In genomic region chr6:136012198-136012884, GRCh38 we compare ENCODE assay signal across 13 cellular contexts.
DNase-seq lines count a peak whose midpoint lies in the region; ATAC-seq and TF ChIP-seq lines count a peak whose summit lies in the region.
"Had no signal": no experiment of that assay in that cellular context is flagged by ENCODE, and none has a peak within 500 bp of the region (broad histone marks: within the 10 kb centered on the region; RNA-seq: fewer than 3 reads in every experiment).

No MANE protein-coding gene starts in this region.

- no peak for TF ChIP-seq CTCF in astrocyte of the spinal cord (IDR thresholded peaks at IDR 0.05; ENCODE audit: low read depth, low read length)

- in situ Hi-C loops in astrocyte of the spinal cord (cut with HindIII; ENCODE audit: low sequenced_read_pairs): no loop called here

- peak; percentile 60 for DNase-seq in AG08395 (ENCODE audit: low spot score)
- peak; percentile 13 to 15 for DNase-seq in Kasumi-1 (lab: John Stamatoyannopoulos, UW)
- peak; percentile 91 for DNase-seq in astrocyte of the spinal cord (ENCODE audit: low read depth, low spot score)
- peak; percentile 92 for DNase-seq in iris pigment epithelial cell (ENCODE audit: low read depth)
- DNase-seq in T-helper 17 cell: no peak
- no peak for DNase-seq in NCI-H345 treated with DMSO at 0.1 percent for 48 hours (lab: John Stamatoyannopoulos, UW; ENCODE audit: unreplicated experiment)
- DNase-seq: activated CD4-positive, alpha-beta T cell treated with anti-CD3 and anti-CD28 coated beads, Interleukin-2, amount 10 ng/mL, durations not matched to agents 24 days and 14 days; activated naive CD4-positive, alpha-beta T cell; CD4-positive, CD25-positive, alpha-beta regulatory T cell; dorsolateral prefrontal cortex; upper lobe of left lung had no signal

- H3K9me3 Mint-ChIP-seq in activated T-helper 17 cell treated with anti-CD3 and anti-CD28 coated beads, Interleukin-2, amount 50 U/mL, for 72 hours: peaks cover 5% of the 10 kb centered on the region
- H3K9me3 Mint-ChIP-seq: activated CD4-positive, alpha-beta T cell treated with anti-CD3 and anti-CD28 coated beads, Interleukin-2, amount 10 ng/mL, durations not matched to agents 24 days and 14 days had no signal

- H3K9me3 ChIP-seq in T-helper 17 cell (ENCODE audit: control insufficient read depth, low read length, poor library complexity, severe bottlenecking): no peaks in the 10 kb centered on the region
- H3K9me3 ChIP-seq: upper lobe of left lung had no signal

- ATAC-seq in HG02623 (IDR thresholded peaks at IDR 0.05; ENCODE audit: unreplicated experiment) (no peak), T-helper 17 cell (no peak)
- ATAC-seq in activated T-helper 17 cell treated with anti-CD3 and anti-CD28 coated beads, Interleukin-2, amount 50 U/mL, for 72 hours (replicated peaks): no peak

- no peak overlapping the region for H3K27ac Mint-ChIP-seq in activated T-helper 17 cell treated with anti-CD3 and anti-CD28 coated beads, Interleukin-2, amount 50 U/mL, for 72 hours
- no peak overlapping the region for H3K27ac Mint-ChIP-seq in T-helper 17 cell
- H3K27ac Mint-ChIP-seq: activated CD4-positive, alpha-beta T cell treated with anti-CD3 and anti-CD28 coated beads, Interleukin-2, amount 10 ng/mL, durations not matched to agents 24 days and 14 days; CD4-positive, CD25-positive, alpha-beta regulatory T cell had no signal

- H3K4me3 ChIP-seq in astrocyte of the spinal cord (ENCODE audit: low read depth, low read length): peak overlapping the region; percentile 1
- H3K4me3 ChIP-seq: dorsolateral prefrontal cortex, upper lobe of left lung had no signal

- H3K36me3 Mint-ChIP-seq in activated T-helper 17 cell treated with anti-CD3 and anti-CD28 coated beads, Interleukin-2, amount 50 U/mL, for 72 hours (ENCODE audit: low read depth): no peaks in the 10 kb centered on the region
- H3K36me3 Mint-ChIP-seq in T-helper 17 cell (ENCODE audit: low read depth): no peaks in the 10 kb centered on the region
- H3K36me3 Mint-ChIP-seq: CD4-positive, CD25-positive, alpha-beta regulatory T cell had no signal

- H3K4me3 Mint-ChIP-seq in activated T-helper 17 cell treated with anti-CD3 and anti-CD28 coated beads, Interleukin-2, amount 50 U/mL, for 72 hours: no peak overlapping the region
- no peak overlapping the region for H3K4me3 Mint-ChIP-seq in T-helper 17 cell
- H3K4me3 Mint-ChIP-seq: activated CD4-positive, alpha-beta T cell treated with anti-CD3 and anti-CD28 coated beads, Interleukin-2, amount 10 ng/mL, durations not matched to agents 24 days and 14 days; CD4-positive, CD25-positive, alpha-beta regulatory T cell had no signal

- H3K27me3 Mint-ChIP-seq in activated T-helper 17 cell treated with anti-CD3 and anti-CD28 coated beads, Interleukin-2, amount 50 U/mL, for 72 hours: peaks cover 15% of the 10 kb centered on the region
- peaks cover 25% of the 10 kb centered on the region for H3K27me3 Mint-ChIP-seq in T-helper 17 cell
- H3K27me3 Mint-ChIP-seq: CD4-positive, CD25-positive, alpha-beta regulatory T cell had no signal

- H3K4me1 Mint-ChIP-seq in activated T-helper 17 cell treated with anti-CD3 and anti-CD28 coated beads, Interleukin-2, amount 50 U/mL, for 72 hours: no peaks in the 10 kb centered on the region
- H3K4me1 Mint-ChIP-seq in T-helper 17 cell: no peaks in the 10 kb centered on the region
- H3K4me1 Mint-ChIP-seq: CD4-positive, CD25-positive, alpha-beta regulatory T cell had no signal

Comparison
In these comparisons a context has a peak if more than half of its experiments do, and no peak if none do; other contexts are left out.
1. DNase-seq: peak in AG08395 (single experiment), Kasumi-1 (2 of 2), astrocyte of the spinal cord (single experiment) and iris pigment epithelial cell (single experiment); none in T-helper 17 cell (0 of 3) and NCI-H345 treated with DMSO at 0.1 percent for 48 hours (single experiment).